Comparison of ENCODE assay signal across 8 cellular contexts in genomic region chr11:1309498-1310314, GRCh38. TPM values are rescaled to one million over a fixed set of nuclear protein-coding genes. Genes with fewer than 3 reads are reported as not detected.
A peak's percentile ranks its signal among the peaks of the same experiment; 100 is the strongest.
DNase-seq lines count a peak whose midpoint lies in the region; ATAC-seq and TF ChIP-seq lines count a peak whose summit lies in the region.

Gene TOLLIP, minus strand, starts transcription at chr11:1309632. Its CDS starts 134 bp downstream, at chr11:1309498.

- peak within 1 kb of the TSS; percentile 56 to 99 (median 88) for H3K27ac ChIP-seq in adrenal gland
- H3K27ac ChIP-seq in upper lobe of left lung = peak within 1 kb of the TSS; percentile 89 to 95 (median 92)

- ATAC-seq in HG02840 (IDR thresholded peaks at IDR 0.05; ENCODE audit: low FRiP score, unreplicated experiment) (peak; percentile 77), left cardiac atrium (peak; percentile 96), upper lobe of left lung (ENCODE audit: low FRiP score in 2 of 2) (peak; percentile 94 to 96)

- peaks cover 26 to 29% of the 10 kb centered on the region in 2 donors for H3K4me1 ChIP-seq in adrenal gland (replicated peaks in 1 of 2)
- peaks cover 46 to 53% (median 50%) of the 10 kb centered on the region in 4 donors for H3K4me1 ChIP-seq in upper lobe of left lung

- WGBS in adrenal gland, 4 donors = 0 to 1% (median 1%) methylated on average over 12 to 97 of the region's 97 CpGs
- WGBS in upper lobe of left lung, 2 donors = 13 to 15% methylated on average over 28 to 32 of the region's 97 CpGs

- peak; percentile 17 for TF ChIP-seq CTCF in GM13976 (IDR thresholded peaks at IDR 0.05; ENCODE audit: borderline replicate concordance, control extremely low read depth, extremely low read depth, insufficient read depth, missing control alignments)
- TF ChIP-seq CTCF in adrenal gland (IDR thresholded peaks at IDR 0.05) = no peak
- peak in 3 of 6 experiments; percentile 10 to 65 (median 20) for TF ChIP-seq CTCF in upper lobe of left lung (IDR thresholded peaks at IDR 0.05)

- H3K4me3 ChIP-seq in adrenal gland (peak within 1 kb of the TSS; percentile 50 to 99 (median 82)), upper lobe of left lung (peak within 1 kb of the TSS; percentile 62 to 97 (median 88))

- peak; percentile 100 for DNase-seq in GM13976 (ENCODE audit: low spot score)
- DNase-seq in NCI-H1436 treated with DMSO at 0.1 percent for 48 hours (lab: John Stamatoyannopoulos, UW) = peak; percentile 49
- peak; percentile 95 to 98 (median 96) for DNase-seq in T-helper 1 cell
- DNase-seq in adrenal gland = peak; percentile 94 to 97 (median 96)
- peak; percentile 96 for DNase-seq in left cardiac atrium
- DNase-seq in posterior vena cava (ENCODE audit: low spot score) = peak; percentile 99
- peak; percentile 95 to 99 for DNase-seq in upper lobe of left lung

- in situ Hi-C loops in GM13976 (cut with MboI; ENCODE audit: low sequenced_read_pairs, unreplicated experiment) = no loop called here

- TF ChIP-seq POLR2A in adrenal gland (IDR thresholded peaks at IDR 0.05) (peak; percentile 51 to 86), upper lobe of left lung (IDR thresholded peaks at IDR 0.05) (peak in 3 of 4 donors; percentile 64 to 95 (median 87))

- H3K9me3 ChIP-seq in adrenal gland (replicated peaks in 1 of 3) (no peaks in the 10 kb centered on the region), upper lobe of left lung (no peaks in the 10 kb centered on the region)

- H3K27me3 ChIP-seq in adrenal gland (no peaks in the 10 kb centered on the region), upper lobe of left lung (no peaks in the 10 kb centered on the region)

- intact Hi-C loops in adrenal gland (cut with DNase I) = no loop called here
- intact Hi-C loops in left cardiac atrium (cut with DNase I) = loop anchor here in 1 of 2 donors (10.0 kb wide), 1 partner anchor 75 kb away; the partner anchor contains the start of gene BRSK2
- intact Hi-C loops in posterior vena cava (cut with DNase I) = no loop called here

- no peaks in the 10 kb centered on the region for H3K36me3 ChIP-seq in adrenal gland (replicated peaks in 1 of 2)
- peaks cover 0 to 12% (median 3%) of the 10 kb centered on the region in 4 donors for H3K36me3 ChIP-seq in upper lobe of left lung

- TF ChIP-seq EP300 in upper lobe of left lung (IDR thresholded peaks at IDR 0.05) = no peak

RNA-seq across cellular contexts. Expression of gene TOLLIP, which starts in this region (rescaled TPM):
- total RNA-seq in adrenal gland (10 to 100 TPM; 62.2 to 84.1 (median 72.0) TPM), left cardiac atrium (10 to 100 TPM; 43.4 to 50.8 TPM), posterior vena cava (10 to 100 TPM; 44.1 to 46.4 TPM), upper lobe of left lung (10 to 100 TPM; 39.5 to 97.4 (median 53.4) TPM)
- 10 to 100 TPM; 21.7 to 35.2 (median 23.2) TPM for polyA plus RNA-seq in adrenal gland

Comparison
In these comparisons a context has a peak if more than half of its experiments do, and no peak if none do; other contexts are left out.
1. Peak in every context shown above with its lines: DNase-seq, ATAC-seq, H3K4me3 ChIP-seq and H3K27ac ChIP-seq.
2. DNase-seq: peak in every context shown above with its lines; median percentile 100 in GM13976; 99 in posterior vena cava; 97 in upper lobe of left lung; 96 in T-helper 1 cell; 96 in adrenal gland; 96 in left cardiac atrium; 49 in NCI-H1436 treated with DMSO at 0.1 percent for 48 hours.